ENCODE assay signal across 1 cellular context in the genomic region with DNA sequence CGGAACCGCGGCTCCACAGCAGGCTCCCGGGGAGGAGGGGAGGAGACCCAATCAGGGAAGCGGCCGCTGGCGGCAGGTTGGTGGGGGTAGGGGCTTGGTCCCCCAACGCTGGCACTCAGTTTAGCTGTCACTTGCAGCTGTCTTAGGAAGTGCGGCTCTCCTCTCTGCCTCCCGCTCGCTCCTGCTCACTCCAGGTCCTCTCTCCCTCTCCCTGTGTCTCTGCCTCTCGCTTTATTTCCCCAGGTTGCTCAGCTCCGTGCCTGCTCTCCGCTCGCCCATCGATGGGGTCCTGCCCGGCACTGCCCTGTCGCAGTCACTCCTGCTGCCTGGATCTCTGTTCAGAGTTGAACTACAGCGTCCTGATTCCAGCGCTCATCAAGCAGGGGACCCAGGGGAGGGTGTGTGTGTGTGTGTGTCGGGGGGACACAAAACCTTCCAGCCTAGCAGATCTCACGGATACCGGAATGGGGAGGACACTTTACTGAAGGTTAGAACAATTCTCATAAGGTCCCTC.
TF ChIP-seq lines count a peak whose summit lies in the region.

No MANE protein-coding gene starts in this region.

TF ChIP-seq in SK-N-SH, 30 proteins besides CTCF, POLR2A, EP300 and RAD21 (continued from another document):
- TF ChIP-seq, protein P1, sequence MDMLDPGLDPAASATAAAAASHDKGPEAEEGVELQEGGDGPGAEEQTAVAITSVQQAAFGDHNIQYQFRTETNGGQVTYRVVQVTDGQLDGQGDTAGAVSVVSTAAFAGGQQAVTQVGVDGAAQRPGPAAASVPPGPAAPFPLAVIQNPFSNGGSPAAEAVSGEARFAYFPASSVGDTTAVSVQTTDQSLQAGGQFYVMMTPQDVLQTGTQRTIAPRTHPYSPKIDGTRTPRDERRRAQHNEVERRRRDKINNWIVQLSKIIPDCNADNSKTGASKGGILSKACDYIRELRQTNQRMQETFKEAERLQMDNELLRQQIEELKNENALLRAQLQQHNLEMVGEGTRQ (IDR thresholded peaks at IDR 0.05; ENCODE audit: borderline replicate concordance, low read depth, low read length), result no peak
- no peak for TF ChIP-seq JUND (IDR thresholded peaks at IDR 0.05)
- TF ChIP-seq, protein P2, sequence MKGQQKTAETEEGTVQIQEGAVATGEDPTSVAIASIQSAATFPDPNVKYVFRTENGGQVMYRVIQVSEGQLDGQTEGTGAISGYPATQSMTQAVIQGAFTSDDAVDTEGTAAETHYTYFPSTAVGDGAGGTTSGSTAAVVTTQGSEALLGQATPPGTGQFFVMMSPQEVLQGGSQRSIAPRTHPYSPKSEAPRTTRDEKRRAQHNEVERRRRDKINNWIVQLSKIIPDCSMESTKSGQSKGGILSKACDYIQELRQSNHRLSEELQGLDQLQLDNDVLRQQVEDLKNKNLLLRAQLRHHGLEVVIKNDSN (IDR thresholded peaks at IDR 0.05; ENCODE audit: borderline replicate concordance, low read depth), result no peak
